ENCODE assay signal across 1 cellular context in the genomic region with DNA sequence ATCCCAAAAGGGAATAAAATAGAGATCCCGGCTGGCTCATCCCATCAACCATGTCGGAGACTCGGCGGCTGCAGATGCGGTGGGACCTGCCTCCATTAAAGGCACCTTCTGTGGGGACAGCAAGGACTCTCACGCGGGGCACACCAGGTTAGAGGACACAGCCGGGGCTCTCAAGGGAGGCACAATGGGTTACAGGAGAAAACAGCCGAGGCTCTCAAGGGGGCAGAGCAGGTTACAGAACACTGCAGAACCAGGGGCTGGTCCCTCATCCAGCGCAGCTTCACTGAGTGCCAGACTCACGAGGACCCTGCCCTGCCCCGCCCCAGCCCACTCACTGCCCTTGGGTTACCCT. TPM values are rescaled to one million over a fixed set of nuclear protein-coding genes. Genes with fewer than 3 reads are reported as not detected.
"Had no signal": no experiment of that assay in that cellular context is flagged by ENCODE, and none has a peak within 500 bp of the region (broad histone marks: within the 10 kb centered on the region; RNA-seq: fewer than 3 reads in every experiment).

No MANE protein-coding gene starts in this region.

RNA-seq across cellular contexts. Expression of a gene that starts 7.0 kb away (rescaled TPM):
- total RNA-seq: HepG2 had no signal
